ENCODE assay signal across 1 cellular context in genomic region chr22:29230916-29231875, GRCh38.
TF ChIP-seq lines count a peak whose summit lies in the region.

No MANE protein-coding gene starts in this region.

TF ChIP-seq in H1, 55 proteins besides CTCF, POLR2A, EP300 and RAD21:
- TF ChIP-seq ZNF274 (IDR thresholded peaks at IDR 0.05; ENCODE audit: borderline replicate concordance, extremely low read depth, low read length) (no peak), MAX (IDR thresholded peaks at IDR 0.05) (no peak), BACH1 (IDR thresholded peaks at IDR 0.05; ENCODE audit: low read length) (no peak), RXRA (IDR thresholded peaks at IDR 0.05; ENCODE audit: insufficient read depth, low read depth, low read length) (no peak)
